ENCODE assay signal across 22 cellular contexts in the genomic region with DNA sequence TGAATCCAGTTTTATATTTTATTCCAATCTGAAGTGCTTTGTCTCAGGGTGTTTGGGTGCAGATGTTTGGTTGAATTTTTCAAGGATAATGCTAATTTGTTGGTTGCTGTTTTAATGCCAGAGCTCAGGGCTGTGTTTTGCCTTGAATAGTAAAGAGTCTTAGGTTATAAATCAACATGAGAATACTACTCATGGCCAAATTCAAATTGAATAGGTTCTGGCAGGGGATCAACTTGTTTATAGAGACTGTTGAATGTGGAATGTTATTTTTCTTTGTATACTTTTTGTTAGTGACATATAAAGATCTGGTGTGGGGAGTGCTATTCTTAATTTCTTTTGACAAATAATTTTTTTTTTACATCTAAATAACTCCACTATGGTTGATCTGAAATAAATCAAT. TPM values are rescaled to one million over a fixed set of nuclear protein-coding genes. Genes with fewer than 3 reads are reported as not detected.
"Had no signal": no experiment of that assay in that cellular context is flagged by ENCODE, and none has a peak within 500 bp of the region (broad histone marks: within the 10 kb centered on the region; RNA-seq: fewer than 3 reads in every experiment).

No MANE protein-coding gene starts in this region.

- H3K4me1 Mint-ChIP-seq: naive thymus-derived CD8-positive, alpha-beta T cell; neural crest cell; stimulated activated naive B cell treated with anti-CD40 and anti-IgM and Interleukin-4, amounts not matched to agents 10 μg/mL and 1 μg/mL and 100 μg/mL, for 72 hours; stimulated activated naive CD8-positive, alpha-beta T cell treated with anti-CD3 and anti-CD28 coated beads, Interleukin-15, amount 100 ng/mL, for 72 hours had no signal

- H3K36me3 Mint-ChIP-seq: stimulated activated naive B cell treated with anti-CD40 and anti-IgM and Interleukin-4, amounts not matched to agents 10 μg/mL and 1 μg/mL and 100 μg/mL, for 72 hours had no signal

- H3K9me3 ChIP-seq: testis, upper lobe of right lung, vagina had no signal

- H3K4me3 Mint-ChIP-seq: naive thymus-derived CD8-positive, alpha-beta T cell; neural crest cell; stimulated activated naive B cell treated with anti-CD40 and anti-IgM and Interleukin-4, amounts not matched to agents 10 μg/mL and 1 μg/mL and 100 μg/mL, for 72 hours; stimulated activated naive CD8-positive, alpha-beta T cell treated with anti-CD3 and anti-CD28 coated beads, Interleukin-15, amount 100 ng/mL, for 72 hours had no signal

- H3K27ac Mint-ChIP-seq: naive thymus-derived CD8-positive, alpha-beta T cell; stimulated activated naive B cell treated with anti-CD40 and anti-IgM and Interleukin-4, amounts not matched to agents 10 μg/mL and 1 μg/mL and 100 μg/mL, for 72 hours; stimulated activated naive CD8-positive, alpha-beta T cell treated with anti-CD3 and anti-CD28 coated beads, Interleukin-15, amount 100 ng/mL, for 72 hours had no signal

- H3K4me3 ChIP-seq: dorsolateral prefrontal cortex, esophagus muscularis mucosa, gastroesophageal sphincter, mucosa of descending colon, right atrium auricular region, sigmoid colon, skin epidermis, testis, tibial nerve, upper lobe of right lung, vagina had no signal

- DNase-seq: cortex of kidney; dorsolateral prefrontal cortex; effector CD8-positive, alpha-beta T cell; glutamatergic neuron; mammary epithelial cell; mucosa of descending colon; naive thymus-derived CD8-positive, alpha-beta T cell; sigmoid colon; stimulated activated CD4-positive, alpha-beta T cell treated with anti-CD3 and anti-CD28 coated beads, Interleukin-2, amount 100 ng/mL, for 24 hours; stimulated activated CD4-positive, alpha-beta T cell treated with anti-CD3 and anti-CD28 coated beads, Interleukin-4, amount 100 ng/mL, for 4 hours; stimulated activated naive B cell treated with anti-CD40 and anti-IgM and Interleukin-4, amounts not matched to agents 10 μg/mL and 1 μg/mL and 100 μg/mL, for 72 hours; stimulated activated naive CD8-positive, alpha-beta T cell treated with anti-CD3 and anti-CD28 coated beads, Interleukin-15, amount 100 ng/mL, for 72 hours; testis; upper lobe of right lung had no signal

- H3K4me1 ChIP-seq: esophagus muscularis mucosa, gastroesophageal sphincter, right atrium auricular region, sigmoid colon, testis, tibial nerve, upper lobe of right lung, vagina had no signal

- H3K27me3 Mint-ChIP-seq: stimulated activated naive B cell treated with anti-CD40 and anti-IgM and Interleukin-4, amounts not matched to agents 10 μg/mL and 1 μg/mL and 100 μg/mL, for 72 hours; stimulated activated naive CD8-positive, alpha-beta T cell treated with anti-CD3 and anti-CD28 coated beads, Interleukin-15, amount 100 ng/mL, for 72 hours had no signal

- H3K27me3 ChIP-seq: dorsolateral prefrontal cortex, esophagus muscularis mucosa, gastroesophageal sphincter, right atrium auricular region, sigmoid colon, testis, tibial nerve, upper lobe of right lung, vagina had no signal

- H3K27ac ChIP-seq: dorsolateral prefrontal cortex, esophagus muscularis mucosa, gastroesophageal sphincter, right atrium auricular region, sigmoid colon, skin epidermis, testis, tibial nerve, upper lobe of right lung, vagina had no signal

- ATAC-seq: gastroesophageal sphincter; left lobe of liver; mucosa of descending colon; naive thymus-derived CD8-positive, alpha-beta T cell; stimulated activated naive B cell treated with anti-CD40 and anti-IgM and Interleukin-4, amounts not matched to agents 10 μg/mL and 1 μg/mL and 100 μg/mL, for 72 hours; stimulated activated naive CD8-positive, alpha-beta T cell treated with anti-CD3 and anti-CD28 coated beads, Interleukin-15, amount 100 ng/mL, for 72 hours; upper lobe of right lung had no signal

RNA-seq across cellular contexts. Expression of gene TOM1L1, which starts 18.8 kb away (rescaled TPM):
- total RNA-seq: naive thymus-derived CD8-positive, alpha-beta T cell had no signal
